ENCODE assay signal across 10 cellular contexts in genomic region chr12:43937947-43938346, GRCh38.
DNase-seq lines count a peak whose midpoint lies in the region; ATAC-seq and TF ChIP-seq lines count a peak whose summit lies in the region.
"Had no signal": no experiment of that assay in that cellular context is flagged by ENCODE, and none has a peak within 500 bp of the region (broad histone marks: within the 10 kb centered on the region; RNA-seq: fewer than 3 reads in every experiment).

No MANE protein-coding gene starts in this region.

- H3K4me3 Mint-ChIP-seq in activated naive CD8-positive, alpha-beta T cell treated with anti-CD3 and anti-CD28 coated beads, Interleukin-2, amount 50 U/mL, for 24 hours, result no peak overlapping the region
- no peak overlapping the region for H3K4me3 Mint-ChIP-seq in activated naive CD8-positive, alpha-beta T cell treated with anti-CD3 and anti-CD28 coated beads for 36 hours
- H3K4me3 Mint-ChIP-seq: dendritic cell treated with granulocyte-macrophage colony-stimulating factor and Interleukin-4, amounts not matched to agents 40 ng/mL and 50 ng/mL, for 4 days had no signal

- no peaks in the 10 kb centered on the region for H3K4me1 Mint-ChIP-seq in activated naive CD8-positive, alpha-beta T cell treated with anti-CD3 and anti-CD28 coated beads, Interleukin-2, amount 50 U/mL, for 24 hours
- no peaks in the 10 kb centered on the region for H3K4me1 Mint-ChIP-seq in activated naive CD8-positive, alpha-beta T cell treated with anti-CD3 and anti-CD28 coated beads for 36 hours

- H3K36me3 Mint-ChIP-seq in activated naive CD8-positive, alpha-beta T cell treated with anti-CD3 and anti-CD28 coated beads, Interleukin-2, amount 50 U/mL, for 24 hours (ENCODE audit: low read depth), result no peaks in the 10 kb centered on the region
- H3K36me3 Mint-ChIP-seq in activated naive CD8-positive, alpha-beta T cell treated with anti-CD3 and anti-CD28 coated beads for 36 hours, result peaks cover 1% of the 10 kb centered on the region

- in situ Hi-C loops in astrocyte of the spinal cord (cut with HindIII; ENCODE audit: low sequenced_read_pairs), result no loop called here

- H3K27me3 Mint-ChIP-seq in activated naive CD8-positive, alpha-beta T cell treated with anti-CD3 and anti-CD28 coated beads, Interleukin-2, amount 50 U/mL, for 24 hours, result no peaks in the 10 kb centered on the region
- no peaks in the 10 kb centered on the region for H3K27me3 Mint-ChIP-seq in activated naive CD8-positive, alpha-beta T cell treated with anti-CD3 and anti-CD28 coated beads for 36 hours
- H3K27me3 Mint-ChIP-seq: dendritic cell treated with granulocyte-macrophage colony-stimulating factor and Interleukin-4, amounts not matched to agents 40 ng/mL and 50 ng/mL, for 4 days had no signal

- H3K9me3 Mint-ChIP-seq in activated naive CD8-positive, alpha-beta T cell treated with anti-CD3 and anti-CD28 coated beads, Interleukin-2, amount 50 U/mL, for 24 hours, result no peaks in the 10 kb centered on the region
- no peaks in the 10 kb centered on the region for H3K9me3 Mint-ChIP-seq in activated naive CD8-positive, alpha-beta T cell treated with anti-CD3 and anti-CD28 coated beads for 36 hours
- H3K9me3 Mint-ChIP-seq: dendritic cell treated with granulocyte-macrophage colony-stimulating factor and Interleukin-4, amounts not matched to agents 40 ng/mL and 50 ng/mL, for 4 days had no signal

- no peak overlapping the region for H3K4me3 ChIP-seq in astrocyte of the spinal cord (ENCODE audit: low read depth, low read length)
- no peak overlapping the region for H3K4me3 ChIP-seq in retinal pigment epithelial cell (ENCODE audit: low read length)
- no peak overlapping the region for H3K4me3 ChIP-seq in coronary artery

- DNase-seq in activated naive CD8-positive, alpha-beta T cell treated with anti-CD3 and anti-CD28 coated beads, Interleukin-2, amount 50 U/mL, for 24 hours, result peak; percentile 2
- DNase-seq in activated naive CD8-positive, alpha-beta T cell treated with anti-CD3 and anti-CD28 coated beads for 36 hours, result no peak
- DNase-seq in HPDE6-E6E7 (ENCODE audit: extremely low spot score) (peak; percentile 9), astrocyte of the spinal cord (ENCODE audit: low read depth, low spot score) (no peak), retinal pigment epithelial cell (ENCODE audit: low read depth) (peak; percentile 12), DMS153 (lab: John Stamatoyannopoulos, UW) (no peak), coronary artery (ENCODE audit: low spot score) (no peak)
- DNase-seq in stimulated activated CD4-positive, alpha-beta T cell treated with anti-CD3 and anti-CD28 coated beads, Interleukin-2, amount 100 ng/mL, for 24 hours, result no peak
- DNase-seq: NCI-H2171 treated with DMSO at 0.1 percent for 48 hours had no signal

- no peak overlapping the region for H3K27ac ChIP-seq in coronary artery

- TF ChIP-seq CTCF in astrocyte of the spinal cord (IDR thresholded peaks at IDR 0.05; ENCODE audit: low read depth, low read length) (peak; percentile 43), retinal pigment epithelial cell (conservative IDR thresholded peaks at IDR 0.05; ENCODE audit: low read depth, low read length) (peak; percentile 56), coronary artery (IDR thresholded peaks at IDR 0.05) (no peak)

- no peak for ATAC-seq in activated naive CD8-positive, alpha-beta T cell treated with anti-CD3 and anti-CD28 coated beads, Interleukin-2, amount 50 U/mL, for 24 hours

- no peak overlapping the region for H3K27ac Mint-ChIP-seq in activated naive CD8-positive, alpha-beta T cell treated with anti-CD3 and anti-CD28 coated beads, Interleukin-2, amount 50 U/mL, for 24 hours
- no peak overlapping the region for H3K27ac Mint-ChIP-seq in activated naive CD8-positive, alpha-beta T cell treated with anti-CD3 and anti-CD28 coated beads for 36 hours
- H3K27ac Mint-ChIP-seq: dendritic cell treated with granulocyte-macrophage colony-stimulating factor and Interleukin-4, amounts not matched to agents 40 ng/mL and 50 ng/mL, for 4 days had no signal

Comparison
In these comparisons a context has a peak if more than half of its experiments do, and no peak if none do; other contexts are left out.
1. DNase-seq: peak in activated naive CD8-positive, alpha-beta T cell treated with anti-CD3 and anti-CD28 coated beads, Interleukin-2, amount 50 U/mL, for 24 hours (single experiment), HPDE6-E6E7 (single experiment) and retinal pigment epithelial cell (single experiment); none in activated naive CD8-positive, alpha-beta T cell treated with anti-CD3 and anti-CD28 coated beads for 36 hours (single experiment), astrocyte of the spinal cord (single experiment), DMS153 (single experiment), stimulated activated CD4-positive, alpha-beta T cell treated with anti-CD3 and anti-CD28 coated beads, Interleukin-2, amount 100 ng/mL, for 24 hours (0 of 2) and coronary artery (single experiment).